Comparison of ENCODE assay signal across 7 cellular contexts in the genomic region with DNA sequence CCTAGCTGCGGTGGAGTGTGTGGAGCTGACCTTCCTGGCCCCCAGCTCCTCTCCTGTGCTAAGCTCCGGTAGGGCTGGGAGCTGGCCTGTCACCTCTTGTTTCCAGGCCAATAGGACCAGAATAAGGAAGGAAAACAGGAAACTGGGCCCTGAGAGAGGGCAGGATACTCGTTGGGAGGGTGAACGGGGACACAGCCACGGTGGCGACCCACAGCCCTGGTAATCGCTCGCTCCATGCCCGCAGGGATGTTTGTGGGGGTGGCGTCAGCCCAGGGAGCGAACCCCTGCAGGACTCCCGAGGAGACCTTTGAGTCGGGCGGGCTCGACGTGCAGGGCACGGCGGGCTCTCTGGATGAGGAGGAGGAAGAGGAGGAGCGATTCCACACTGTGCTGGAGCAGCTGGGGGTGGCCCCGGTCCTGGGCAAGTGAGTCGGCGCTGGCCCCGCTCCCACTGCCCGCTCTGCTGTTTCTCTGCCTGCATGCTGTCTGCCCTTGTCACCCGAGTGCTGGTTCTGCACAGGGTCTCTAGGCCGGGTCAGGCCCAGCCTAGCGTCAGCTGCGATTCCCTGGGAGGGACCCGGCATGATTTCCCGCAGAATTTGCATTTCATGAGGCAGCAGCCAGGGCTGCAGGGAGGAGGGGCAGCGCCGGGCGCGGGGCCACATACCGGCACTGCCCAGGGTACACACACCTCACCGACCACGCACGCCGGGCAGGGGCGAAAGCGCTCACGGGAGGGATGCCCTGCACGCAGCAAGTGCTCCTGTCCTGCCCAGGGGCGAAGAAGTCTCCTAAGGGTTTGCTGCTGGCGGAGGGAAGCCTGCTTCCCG. TPM values are rescaled to one million over a fixed set of nuclear protein-coding genes. Genes with fewer than 3 reads are reported as not detected.
A peak's percentile ranks its signal among the peaks of the same experiment; 100 is the strongest.
DNase-seq lines count a peak whose midpoint lies in the region; ATAC-seq and TF ChIP-seq lines count a peak whose summit lies in the region.
"Had no signal": no experiment of that assay in that cellular context is flagged by ENCODE, and none has a peak within 500 bp of the region (broad histone marks: within the 10 kb centered on the region; RNA-seq: fewer than 3 reads in every experiment).

No MANE protein-coding gene starts in this region.

- H3K27ac Mint-ChIP-seq in Calu3 (ENCODE audit: unreplicated experiment) = peak overlapping the region; percentile 75
- no peak overlapping the region for H3K27ac Mint-ChIP-seq in activated T-helper 17 cell treated with anti-CD3 and anti-CD28 coated beads, Interleukin-2, amount 50 U/mL, for 72 hours

- no peak for ATAC-seq in activated T-helper 17 cell treated with anti-CD3 and anti-CD28 coated beads, Interleukin-2, amount 50 U/mL, for 72 hours (replicated peaks)
- no peak for ATAC-seq in HG03139 (IDR thresholded peaks at IDR 0.05; ENCODE audit: unreplicated experiment)
- no peak for ATAC-seq in GM21526 (IDR thresholded peaks at IDR 0.05; ENCODE audit: low FRiP score, unreplicated experiment)

- H3K27me3 ChIP-seq in mesendoderm (ENCODE audit: insufficient read depth, low read length, poor library complexity) = peaks cover 3% of the 10 kb centered on the region

- H2AK5ac ChIP-seq in mesendoderm (ENCODE audit: low read length) = no peak overlapping the region

- H3K4ac ChIP-seq in mesendoderm (ENCODE audit: low read depth, low read length) = no peak overlapping the region

- no peaks in the 10 kb centered on the region for H3K9me3 Mint-ChIP-seq in Calu3 (ENCODE audit: low read depth, unreplicated experiment)
- no peaks in the 10 kb centered on the region for H3K9me3 Mint-ChIP-seq in activated T-helper 17 cell treated with anti-CD3 and anti-CD28 coated beads, Interleukin-2, amount 50 U/mL, for 72 hours

- H3K4me1 Mint-ChIP-seq in Calu3 (ENCODE audit: low read depth, unreplicated experiment) = peaks cover 45% of the 10 kb centered on the region
- peaks cover 10% of the 10 kb centered on the region for H3K4me1 Mint-ChIP-seq in activated T-helper 17 cell treated with anti-CD3 and anti-CD28 coated beads, Interleukin-2, amount 50 U/mL, for 72 hours

- no peak overlapping the region for H2BK5ac ChIP-seq in mesendoderm (ENCODE audit: low read length)

- no peak overlapping the region for H4K5ac ChIP-seq in mesendoderm (ENCODE audit: low read length)

- no CpG with 5 or more reads among the region's 46 CpGs for WGBS in mesendoderm (ENCODE audit: extremely low coverage, insufficient coverage, low lambda C conversion rate)

- peaks cover 11% of the 10 kb centered on the region for H3K4me1 ChIP-seq in mesendoderm (ENCODE audit: control insufficient read depth, low read depth, low read length)

- H3K27me3 Mint-ChIP-seq in Calu3 (ENCODE audit: unreplicated experiment) = no peaks in the 10 kb centered on the region
- peaks cover 7% of the 10 kb centered on the region for H3K27me3 Mint-ChIP-seq in activated T-helper 17 cell treated with anti-CD3 and anti-CD28 coated beads, Interleukin-2, amount 50 U/mL, for 72 hours

- intact Hi-C loops in Calu3 (cut with micrococcal nuclease; ENCODE audit: unreplicated experiment) = no loop called here

- H3K56ac ChIP-seq in mesendoderm (ENCODE audit: low read length) = peak overlapping the region; percentile 81

- peak overlapping the region; percentile 70 for H3K9ac ChIP-seq in mesendoderm (ENCODE audit: low read length)

- no peak for DNase-seq in Calu3
- DNase-seq in mesendoderm = peak; percentile 42
- no peak for DNase-seq in NK-92 treated with Interleukin-12 subunit alpha and Interleukin-12 subunit beta, amount 100 ng/mL, for 24 hours (lab: John Stamatoyannopoulos, UW)
- DNase-seq: amniotic stem cell had no signal

- peak overlapping the region; percentile 56 for H3K4me2 ChIP-seq in mesendoderm (ENCODE audit: low read length)

- peaks cover under 1% of the 10 kb centered on the region for H3K79me1 ChIP-seq in mesendoderm (ENCODE audit: low read length)

- H3K4me3 Mint-ChIP-seq in Calu3 (ENCODE audit: low read depth, unreplicated experiment) = peak overlapping the region; percentile 78
- peak overlapping the region; percentile 43 for H3K4me3 Mint-ChIP-seq in activated T-helper 17 cell treated with anti-CD3 and anti-CD28 coated beads, Interleukin-2, amount 50 U/mL, for 72 hours

- no peak overlapping the region for H3K4me3 ChIP-seq in mesendoderm (ENCODE audit: low read length)

- BruUV-seq in Calu3 (replicated peaks; lab: Mats Ljungman, UMichigan) = no TSS peak

- H4K8ac ChIP-seq in mesendoderm (ENCODE audit: low read depth, low read length) = no peak overlapping the region

- peaks cover 87% of the 10 kb centered on the region for H3K36me3 Mint-ChIP-seq in Calu3 (ENCODE audit: insufficient read depth, unreplicated experiment)
- peaks cover 11% of the 10 kb centered on the region for H3K36me3 Mint-ChIP-seq in activated T-helper 17 cell treated with anti-CD3 and anti-CD28 coated beads, Interleukin-2, amount 50 U/mL, for 72 hours (ENCODE audit: low read depth)

- CTCF ChIA-PET in Calu3 (lab: Charles Lee) = interaction anchor here (0.6 kb wide), 1 partner anchor 325 kb away, joined by 3 read pairs; no protein-coding TSS in a partner anchor

- no peak overlapping the region for H3K27ac ChIP-seq in mesendoderm (ENCODE audit: low read depth, low read length)

- no peaks in the 10 kb centered on the region for H3K36me3 ChIP-seq in mesendoderm (ENCODE audit: control insufficient read depth, insufficient read depth, low read length)

- H3K18ac ChIP-seq in mesendoderm (ENCODE audit: low read length) = no peak overlapping the region

- no peak for TF ChIP-seq CTCF in Calu3 (IDR thresholded peaks at IDR 0.05; ENCODE audit: unreplicated experiment)

- no peak overlapping the region for H2BK120ac ChIP-seq in mesendoderm (ENCODE audit: low read depth, low read length)

- H3K79me2 ChIP-seq in mesendoderm (ENCODE audit: control insufficient read depth, insufficient read depth, low read length) = no peaks in the 10 kb centered on the region

- peak overlapping the region; percentile 45 for H3K23ac ChIP-seq in mesendoderm (ENCODE audit: low read length)

- no peak overlapping the region for H2BK15ac ChIP-seq in mesendoderm (replicated peaks; ENCODE audit: low read depth)

RNA-seq across cellular contexts. Expression of a gene that starts 1.6 kb away (rescaled TPM):
- total RNA-seq in Calu3 (2022) = 33.4 and 35.3 TPM in 2 replicates
- total RNA-seq in activated T-helper 17 cell treated with anti-CD3 and anti-CD28 coated beads, Interleukin-2, amount 50 U/mL, for 72 hours = 1 to 10 TPM; 1.4 to 1.9 TPM
- polyA plus RNA-seq in mesendoderm (2013, experiment 1 of 2) = 5.0 TPM
- polyA plus RNA-seq in mesendoderm (2013, experiment 2 of 2) = 4.8 TPM

RNA-seq across cellular contexts. Expression of a gene that starts 3.4 kb away (rescaled TPM):
- 472 and 482 TPM in 2 replicates for total RNA-seq in Calu3 (2022)
- 10 to 100 TPM; 61.5 to 74.6 TPM for total RNA-seq in activated T-helper 17 cell treated with anti-CD3 and anti-CD28 coated beads, Interleukin-2, amount 50 U/mL, for 72 hours
- polyA plus RNA-seq in mesendoderm (2013, experiment 1 of 2) = 58.7 TPM
- 55.5 TPM for polyA plus RNA-seq in mesendoderm (2013, experiment 2 of 2)

RNA-seq across cellular contexts. Expression of a gene that starts 10.6 kb away (rescaled TPM):
- total RNA-seq in Calu3 (2022) = 134 and 151 TPM in 2 replicates
- total RNA-seq in activated T-helper 17 cell treated with anti-CD3 and anti-CD28 coated beads, Interleukin-2, amount 50 U/mL, for 72 hours = 10 to 100 TPM; 36.8 to 39.3 TPM
- 25.3 TPM for polyA plus RNA-seq in mesendoderm (2013, experiment 1 of 2)
- 26.5 TPM for polyA plus RNA-seq in mesendoderm (2013, experiment 2 of 2)

RNA-seq across cellular contexts. Expression of a gene that starts 13.0 kb away (rescaled TPM):
- 107 and 115 TPM in 2 replicates for total RNA-seq in Calu3 (2022)
- 100 to 1,000 TPM in 1 of 2 donors, 10 to 100 TPM in 1; 41.2 to 106 TPM for total RNA-seq in activated T-helper 17 cell treated with anti-CD3 and anti-CD28 coated beads, Interleukin-2, amount 50 U/mL, for 72 hours
- polyA plus RNA-seq in mesendoderm (2013, experiment 1 of 2) = 270 TPM
- polyA plus RNA-seq in mesendoderm (2013, experiment 2 of 2) = 276 TPM

RNA-seq across cellular contexts. Expression of a gene that starts 13.3 kb away (rescaled TPM):
- total RNA-seq in Calu3 (2022) = 28.9 and 36.3 TPM in 2 replicates
- total RNA-seq in activated T-helper 17 cell treated with anti-CD3 and anti-CD28 coated beads, Interleukin-2, amount 50 U/mL, for 72 hours = 10 to 100 TPM in 1 of 2 donors, 1 to 10 TPM in 1; 6.0 to 11.2 TPM
- polyA plus RNA-seq in mesendoderm (2013, experiment 1 of 2) = 20.6 TPM
- polyA plus RNA-seq in mesendoderm (2013, experiment 2 of 2) = 19.9 TPM

Comparison
In these comparisons a context has a peak if more than half of its experiments do, and no peak if none do; other contexts are left out.
1. RNA of a gene that starts 1.6 kb away (total RNA-seq): 33.4 to 35.3 TPM in Calu3; 1.4 to 1.9 TPM in activated T-helper 17 cell treated with anti-CD3 and anti-CD28 coated beads, Interleukin-2, amount 50 U/mL, for 72 hours; every median in the first group is over 10 times any median in the second.